8 cellular contexts compared by ENCODE assay signal in the genomic region with DNA sequence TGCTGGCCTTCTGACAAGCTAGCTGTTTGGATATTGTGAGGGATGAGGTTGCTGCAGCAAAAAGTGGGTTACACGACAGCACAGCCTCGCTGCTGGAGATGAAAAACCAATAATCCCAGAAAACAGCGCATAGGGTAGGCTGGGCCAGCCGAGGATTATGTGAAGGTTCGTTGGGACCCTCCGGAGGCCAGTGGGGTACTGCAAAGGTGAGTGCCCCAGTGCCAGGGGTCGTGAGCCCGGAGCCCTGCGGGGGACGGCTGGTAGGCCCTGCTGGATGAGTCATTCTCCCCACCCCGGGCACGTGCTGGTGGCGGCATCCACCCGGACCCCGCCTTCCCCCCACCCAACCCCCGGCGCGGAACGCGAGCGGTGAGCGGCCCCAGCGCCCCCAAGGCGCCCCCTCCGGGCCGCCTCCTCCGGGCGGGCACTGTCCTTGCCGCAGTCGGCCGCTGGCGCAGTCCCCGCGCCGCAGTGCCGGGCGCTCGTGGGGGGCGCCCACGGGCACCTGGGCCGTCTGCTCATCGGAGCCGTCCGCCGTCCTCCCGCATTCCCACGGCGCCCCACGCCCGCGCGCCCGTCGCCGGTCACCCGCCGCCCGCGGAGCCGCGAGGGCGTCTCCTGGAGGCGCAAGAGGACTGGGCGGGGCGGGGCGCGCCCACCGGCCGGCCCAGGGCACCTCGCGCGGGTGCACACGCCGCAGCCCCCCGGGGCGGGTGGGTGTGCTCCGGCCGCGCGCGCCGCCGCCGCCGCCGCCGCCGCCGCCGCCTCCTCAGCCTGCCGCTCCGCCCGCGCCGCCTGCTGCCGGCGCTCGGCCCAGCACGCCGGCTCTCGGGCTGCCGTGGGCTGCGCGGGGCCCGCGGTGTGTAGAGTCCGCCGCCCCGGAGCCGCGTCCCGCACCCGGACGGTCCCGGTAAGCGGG. TPM values are rescaled to one million over a fixed set of nuclear protein-coding genes. Genes with fewer than 3 reads are reported as not detected.
DNase-seq lines count a peak whose midpoint lies in the region; ATAC-seq and TF ChIP-seq lines count a peak whose summit lies in the region.

A gene (plus strand): TSS at position 794 of the 919 bp plus-strand sequence. CDS start 13,014 bp downstream, outside the sequence.

- no peak for ATAC-seq in GM18520 (IDR thresholded peaks at IDR 0.05; ENCODE audit: unreplicated experiment)

- intact Hi-C loops in Caco-2 (cut with micrococcal nuclease; ENCODE audit: unreplicated experiment) = loop anchor here (1.0 kb wide), 1 partner anchor 58 kb away; no protein-coding TSS in a partner anchor
- intact Hi-C loops in ascending aorta (cut with DNase I) = no loop called here

- H3K36me3 ChIP-seq in Caco-2 (ENCODE audit: control insufficient read depth, insufficient read depth, low read length) (no peaks in the 10 kb centered on the region), ascending aorta (no peaks in the 10 kb centered on the region)

- TF ChIP-seq CTCF in Caco-2 (IDR thresholded peaks at IDR 0.05; ENCODE audit: insufficient read depth in 1 of 2, low read depth in 1 of 2, low read length in 1 of 2, severe bottlenecking in 1 of 2, unreplicated experiment in 1 of 2) = no peak
- no peak for TF ChIP-seq CTCF in ascending aorta (IDR thresholded peaks at IDR 0.05)

- H3K27me3 Mint-ChIP-seq in Caco-2 (ENCODE audit: insufficient read depth, unreplicated experiment) = peaks cover 23% of the 10 kb centered on the region

- peak within 1 kb of the TSS; percentile 64 for H3K4me3 Mint-ChIP-seq in Caco-2 (ENCODE audit: unreplicated experiment)

- H3K4me1 Mint-ChIP-seq in Caco-2 (ENCODE audit: low read depth, unreplicated experiment) = no peaks in the 10 kb centered on the region

- CTCF ChIA-PET in Caco-2 (lab: Charles Lee) = no interaction called here

- H3K4me3 ChIP-seq in Caco-2 (ENCODE audit: low read depth, low read length) = peak within 1 kb of the TSS; percentile 30
- peak within 1 kb of the TSS; percentile 55 to 69 for H3K4me3 ChIP-seq in ascending aorta

- POLR2A ChIA-PET in Caco-2 (lab: Charles Lee) = no interaction called here

- no peak within 1 kb of the TSS for H3K27ac ChIP-seq in ascending aorta

- no peaks in the 10 kb centered on the region for H3K9me3 Mint-ChIP-seq in Caco-2 (ENCODE audit: unreplicated experiment)

- H3K27ac Mint-ChIP-seq in Caco-2 (ENCODE audit: unreplicated experiment) = no peak within 1 kb of the TSS

- DNase-seq in Caco-2 (peak in 1 of 2 experiments; percentile 30), LoVo (ENCODE audit: low spot score) (peak; percentile 22), ascending aorta (ENCODE audit: low spot score in 2 of 2) (no peak), iPS-NIHi11 (ENCODE audit: low spot score) (peak; percentile 54), NCI-H2107 (lab: John Stamatoyannopoulos, UW) (no peak), GM19238 (ENCODE audit: insufficient read length, low spot score) (no peak)
- peak; percentile 40 for DNase-seq in stimulated activated CD4-positive, alpha-beta T cell treated with anti-CD3 and anti-CD28 coated beads, Interleukin-2, amount 100 ng/mL, for 4 hours (ENCODE audit: low read depth)

- H3K4me1 ChIP-seq in Caco-2 = 0 out of 2 replicates have a peak, but pooled peaks cover 3% of the 10 kb centered on the region
- H3K4me1 ChIP-seq in ascending aorta = peaks cover 4 to 6% of the 10 kb centered on the region in 2 donors

- no peaks in the 10 kb centered on the region for H3K9me3 ChIP-seq in Caco-2
- H3K9me3 ChIP-seq in ascending aorta = no peaks in the 10 kb centered on the region

- H3K27me3 ChIP-seq in Caco-2 (replicated peaks; ENCODE audit: control insufficient read depth, insufficient read depth, low read length) = peaks cover 3% of the 10 kb centered on the region
- no peaks in the 10 kb centered on the region for H3K27me3 ChIP-seq in ascending aorta

- H3K36me3 Mint-ChIP-seq in Caco-2 (ENCODE audit: insufficient read depth, unreplicated experiment) = no peaks in the 10 kb centered on the region

- BruUV-seq in Caco-2 (replicated peaks; lab: Mats Ljungman, UMichigan) = no TSS peak

RNA-seq across cellular contexts. Expression of the gene that starts here (rescaled TPM):
- total RNA-seq in Caco-2 (2022) (0.12 TPM in 1 of 2 replicates, not detected in the other), ascending aorta (not detected)

Comparison
In these comparisons a context has a peak if more than half of its experiments do, and no peak if none do; other contexts are left out.
1. DNase-seq: peak in LoVo (single experiment), iPS-NIHi11 (single experiment) and stimulated activated CD4-positive, alpha-beta T cell treated with anti-CD3 and anti-CD28 coated beads, Interleukin-2, amount 100 ng/mL, for 4 hours (single experiment); none in ascending aorta (0 of 2), NCI-H2107 (single experiment) and GM19238 (single experiment).